In genomic region chr12:5466521-5466960, GRCh38 we compare ENCODE assay signal across 15 cellular contexts. TPM values are rescaled to one million over a fixed set of nuclear protein-coding genes. Genes with fewer than 3 reads are reported as not detected.
"Had no signal": no experiment of that assay in that cellular context is flagged by ENCODE, and none has a peak within 500 bp of the region (broad histone marks: within the 10 kb centered on the region; RNA-seq: fewer than 3 reads in every experiment).

No MANE protein-coding gene starts in this region.

- FAIRE-seq: endothelial cell of umbilical vein had no signal

- H3K4me1 ChIP-seq: colonic mucosa, gastroesophageal sphincter, tibial nerve had no signal

- H3K9me3 ChIP-seq: colonic mucosa, gastroesophageal sphincter, tibial nerve had no signal

- H3K36me3 ChIP-seq: colonic mucosa, gastroesophageal sphincter, tibial nerve had no signal

- H3K4me3 ChIP-seq: colonic mucosa, gastroesophageal sphincter, tibial nerve had no signal

- H3K27me3 ChIP-seq: colonic mucosa, tibial nerve had no signal

- DNase-seq: activated CD4-positive, alpha-beta T cell treated with anti-CD3 and anti-CD28 coated beads for 1 hour; activated CD4-positive, alpha-beta T cell treated with anti-CD3 and anti-CD28 coated beads, Interleukin-2, amount 50 U/mL, for 48 hours; activated naive CD4-positive, alpha-beta T cell treated with anti-CD3 and anti-CD28 coated beads for 36 hours; colonic mucosa; effector CD8-positive, alpha-beta T cell; islet precursor cell; left ventricle myocardium superior; stimulated activated CD4-positive, alpha-beta T cell treated with anti-CD3 and anti-CD28 coated beads, Interleukin-2, amount 100 ng/mL, for 48 hours; T-cell; T-helper 9 cell had no signal

- H3K27ac ChIP-seq: colonic mucosa, gastroesophageal sphincter, tibial nerve had no signal

RNA-seq across cellular contexts. Expression of gene NTF3, which starts 34.6 kb away (rescaled TPM):
- total RNA-seq: activated naive CD4-positive, alpha-beta T cell treated with anti-CD3 and anti-CD28 coated beads for 36 hours; activated T-helper 2 cell treated with anti-CD3 and anti-CD28 coated beads, Interferon-gamma antibody, Interleukin-2, Interleukin-4, amounts not matched to agents 10 μg/mL and 5 μg/mL and 100 μg/mL, durations not matched to agents 14 hours and 24 hours and 36 hours; endothelial cell of umbilical vein; natural killer cell treated with Interleukin-12 subunit alpha and Interleukin-12 subunit beta and Interleukin-15 and Interleukin-18, amount 100 ng/mL, for 72 hours; T-cell had no signal
